In genomic region chr3:72446406-72447058, GRCh38 we compare ENCODE assay signal across 8 cellular contexts. TPM values are rescaled to one million over a fixed set of nuclear protein-coding genes. Genes with fewer than 3 reads are reported as not detected.
DNase-seq lines count a peak whose midpoint lies in the region; ATAC-seq and TF ChIP-seq lines count a peak whose summit lies in the region.

Gene RYBP, minus strand, starts transcription at chr3:72446621.

- peaks cover 52% of the 10 kb centered on the region for H3K79me2 ChIP-seq in SK-N-SH (ENCODE audit: insufficient read depth)

- no peaks in the 10 kb centered on the region for H3K9me2 ChIP-seq in SK-N-SH

- H3K27ac ChIP-seq in SK-N-SH (ENCODE audit: low read depth in 2 of 2, low read length in 1 of 2) (peak within 1 kb of the TSS; percentile 70 to 92), left lung (peak within 1 kb of the TSS; percentile 91)

- H3K9me3 ChIP-seq in SK-N-SH: no peaks in the 10 kb centered on the region
- H3K9me3 ChIP-seq in left lung: no peaks in the 10 kb centered on the region

- TF ChIP-seq CTCF in AG09309 (IDR thresholded peaks at IDR 0.05; ENCODE audit: control insufficient read depth, insufficient read depth, low read depth, low read length, missing control alignments) (no peak), SK-N-SH (IDR thresholded peaks at IDR 0.05) (peak; percentile 21; the same call in 1 of the 2 replicates), left lung (IDR thresholded peaks at IDR 0.05) (no peak)

- H3K27me3 ChIP-seq in SK-N-SH (ENCODE audit: insufficient read depth) (no peaks in the 10 kb centered on the region; the same call in 1 of the 2 replicates), left lung (no peaks in the 10 kb centered on the region)

- ATAC-seq in GM18909 (IDR thresholded peaks at IDR 0.05; ENCODE audit: poor library complexity, unreplicated experiment) (peak; percentile 40), HG03135 (IDR thresholded peaks at IDR 0.05; ENCODE audit: unreplicated experiment) (peak; percentile 24), left lung (peak; percentile 66)
- ATAC-seq in stimulated activated memory B cell treated with anti-CD40 and anti-IgM and Interleukin-4, amounts not matched to agents 10 μg/mL and 1 μg/mL and 100 μg/mL, for 72 hours: peak; percentile 47

- H4K20me1 ChIP-seq in SK-N-SH (ENCODE audit: insufficient read depth): peaks cover 46% of the 10 kb centered on the region

- H3K36me3 ChIP-seq in SK-N-SH (replicated peaks in 1 of 2; ENCODE audit: control insufficient read depth in 1 of 2, insufficient read depth in 2 of 2, low read length in 1 of 2) (peaks cover 0 to 2% of the 10 kb centered on the region in 2 experiments), left lung (no peaks in the 10 kb centered on the region)

- WGBS in SK-N-SH (ENCODE audit: low lambda C conversion rate): 1% methylated on average over 16 of the region's 45 CpGs

- peak within 1 kb of the TSS; percentile 93 for H3K27ac Mint-ChIP-seq in stimulated activated memory B cell treated with anti-CD40 and anti-IgM and Interleukin-4, amounts not matched to agents 10 μg/mL and 1 μg/mL and 100 μg/mL, for 72 hours

- no peak for DNase-seq in AG09309 (ENCODE audit: low read depth)
- no peak for DNase-seq in SK-N-SH
- DNase-seq in central memory CD4-positive, alpha-beta T cell: peak; percentile 33
- peak in 1 of 2 donors; percentile 93 for DNase-seq in left lung
- no peak for DNase-seq in iPS-NIHi7 (ENCODE audit: extremely low spot score)

- peak within 1 kb of the TSS; percentile 75 for H3K9ac ChIP-seq in SK-N-SH

- peak within 1 kb of the TSS; percentile 91 for H3K4me3 ChIP-seq in AG09309 (ENCODE audit: control insufficient read depth, low read depth, low read length)
- peak within 1 kb of the TSS; percentile 75 to 85 for H3K4me3 ChIP-seq in SK-N-SH (ENCODE audit: low read depth in 2 of 2, low read length in 1 of 2)
- peak within 1 kb of the TSS; percentile 80 to 81 for H3K4me3 ChIP-seq in left lung

- H2AFZ ChIP-seq in SK-N-SH (ENCODE audit: low read depth): peak within 1 kb of the TSS; percentile 80; the same call in 1 of the 2 replicates

- POLR2A ChIA-PET in SK-N-SH (lab: Yijun Ruan, JAX): interaction anchor here (0.6 to 1.6 kb wide), 4 partner anchors 10 to 868 kb away, joined by 3 to 8 read pairs (median 4); no protein-coding TSS in a partner anchor

- H3K27me3 Mint-ChIP-seq in stimulated activated memory B cell treated with anti-CD40 and anti-IgM and Interleukin-4, amounts not matched to agents 10 μg/mL and 1 μg/mL and 100 μg/mL, for 72 hours: peaks cover 16% of the 10 kb centered on the region

- intact Hi-C loops in left lung (cut with DNase I): loop anchor here in 1 of 2 donors (10.0 kb wide), 1 partner anchor 62 kb away; no protein-coding TSS in a partner anchor

- TF ChIP-seq EP300 in SK-N-SH (IDR thresholded peaks at IDR 0.05; ENCODE audit: borderline replicate concordance in 1 of 2, low read depth in 1 of 2, low read length in 1 of 2): no peak

- H3K9me3 Mint-ChIP-seq in stimulated activated memory B cell treated with anti-CD40 and anti-IgM and Interleukin-4, amounts not matched to agents 10 μg/mL and 1 μg/mL and 100 μg/mL, for 72 hours: no peaks in the 10 kb centered on the region

- TF ChIP-seq RAD21 in SK-N-SH (IDR thresholded peaks at IDR 0.05; ENCODE audit: low read length): peak; percentile 30

- H3K4me2 ChIP-seq in SK-N-SH: peak within 1 kb of the TSS; percentile 74

- H3K4me1 ChIP-seq in SK-N-SH (ENCODE audit: control insufficient read depth in 1 of 2, insufficient read depth in 2 of 2, low read depth in 1 of 2, low read length in 1 of 2) (peaks cover 5 to 17% of the 10 kb centered on the region in 2 experiments; a peak in 3 of 4 replicates), left lung (peaks cover 12 to 49% of the 10 kb centered on the region in 2 donors)

- peaks cover 9% of the 10 kb centered on the region for H3F3A ChIP-seq in SK-N-SH (replicated peaks; ENCODE audit: insufficient read depth)

- peaks cover 55% of the 10 kb centered on the region for H3K4me1 Mint-ChIP-seq in stimulated activated memory B cell treated with anti-CD40 and anti-IgM and Interleukin-4, amounts not matched to agents 10 μg/mL and 1 μg/mL and 100 μg/mL, for 72 hours

- CTCF ChIA-PET in SK-N-SH (lab: Yijun Ruan, JAX): interaction anchor here (0.7 to 2.5 kb wide), 10 partner anchors 54 to 492 kb away, joined by 3 to 15 read pairs (median 4); no protein-coding TSS in a partner anchor

- H3K36me3 Mint-ChIP-seq in stimulated activated memory B cell treated with anti-CD40 and anti-IgM and Interleukin-4, amounts not matched to agents 10 μg/mL and 1 μg/mL and 100 μg/mL, for 72 hours: peaks cover 27% of the 10 kb centered on the region

- H3K4me3 Mint-ChIP-seq in stimulated activated memory B cell treated with anti-CD40 and anti-IgM and Interleukin-4, amounts not matched to agents 10 μg/mL and 1 μg/mL and 100 μg/mL, for 72 hours: peak within 1 kb of the TSS; percentile 98

TF ChIP-seq in SK-N-SH, 30 proteins besides CTCF, POLR2A, EP300 and RAD21:
- 0 out of 2 replicates have a peak, but pooled peaks have one; percentile 11 for TF ChIP-seq POLR2AphosphoS5 (IDR thresholded peaks at IDR 0.05; ENCODE audit: low read depth, low read length)
- TF ChIP-seq RFX5 (IDR thresholded peaks at IDR 0.05; ENCODE audit: low read length): 0 out of 2 replicates have a peak, but pooled peaks have one; percentile 7
- TF ChIP-seq NRF1 (IDR thresholded peaks at IDR 0.05; ENCODE audit: low read depth, low read length): no peak

RNA-seq across cellular contexts. Expression of gene RYBP, which starts in this region (rescaled TPM):
- 3.2 and 3.6 TPM in 2 replicates for polyA plus RNA-seq in SK-N-SH (2012; rRNA removed)
- 5.4 and 6.1 TPM in 2 replicates for polyA plus RNA-seq in SK-N-SH (2012; cell fraction: cytosol; rRNA removed)
- 1.7 and 4.1 TPM in 2 replicates for polyA plus RNA-seq in SK-N-SH (2012; cell fraction: nucleus; rRNA removed)
- 10 to 100 TPM; 15.2 to 17.6 TPM for total RNA-seq in left lung
